ENCODE assay signal across 19 cellular contexts in the genomic region with DNA sequence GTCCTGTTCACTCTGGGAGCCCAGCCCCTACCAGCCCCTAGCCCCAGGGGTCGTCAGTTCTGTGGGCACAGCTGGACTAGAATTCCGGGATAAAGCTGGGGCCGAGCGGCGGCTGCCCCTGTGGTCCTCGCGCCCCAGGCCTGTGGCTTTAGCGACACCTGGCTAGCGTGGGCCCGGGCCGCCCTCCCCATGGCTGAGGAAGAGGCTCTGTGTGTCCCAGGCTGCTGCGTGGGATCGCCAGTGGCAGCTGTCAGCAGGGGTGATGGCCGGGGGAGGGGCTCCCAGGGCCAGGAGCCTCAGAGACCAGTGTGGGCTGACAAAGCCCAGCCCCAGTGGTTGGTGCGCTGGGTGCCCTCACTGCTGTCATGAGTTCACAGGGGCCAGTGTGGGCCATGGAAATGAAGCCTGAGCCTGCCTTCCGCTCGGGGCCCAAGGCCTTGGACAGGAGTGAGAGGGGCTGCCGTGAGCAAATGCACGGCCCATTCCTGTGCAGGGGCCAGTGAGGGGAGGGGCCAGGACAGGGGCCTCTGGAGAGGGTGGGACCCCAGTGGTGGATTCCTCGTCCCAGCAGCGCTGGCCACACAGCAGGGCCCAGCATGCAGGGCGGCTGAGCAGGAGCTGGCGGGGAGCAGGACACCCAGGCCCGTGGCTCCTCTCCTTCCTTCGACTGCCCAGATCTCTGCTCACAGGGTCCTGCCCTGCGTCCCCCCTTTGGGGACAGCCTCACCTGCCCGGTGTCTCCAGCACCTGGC. TPM values are rescaled to one million over a fixed set of nuclear protein-coding genes. Genes with fewer than 3 reads are reported as not detected.
DNase-seq lines count a peak whose midpoint lies in the region; ATAC-seq and TF ChIP-seq lines count a peak whose summit lies in the region.
"Had no signal": no experiment of that assay in that cellular context is flagged by ENCODE, and none has a peak within 500 bp of the region (broad histone marks: within the 10 kb centered on the region; RNA-seq: fewer than 3 reads in every experiment).

No MANE protein-coding gene starts in this region.

- peak; percentile 7 for ATAC-seq in GM23338
- ATAC-seq in central memory CD8-positive, alpha-beta T cell (replicated peaks; ENCODE audit: extremely low read depth, poor library complexity, severe bottlenecking), result no peak
- ATAC-seq in GM18873 (IDR thresholded peaks at IDR 0.05; ENCODE audit: low FRiP score, unreplicated experiment), result no peak
- ATAC-seq: activated CD8-positive, alpha-beta memory T cell treated with anti-CD3 and anti-CD28 coated beads, Interleukin-2, amount 10 ng/mL, durations not matched to agents 7 days and 5 days; activated naive CD8-positive, alpha-beta T cell treated with anti-CD3 and anti-CD28 coated beads, Interleukin-2, amount 50 U/mL, for 24 hours; lower lobe of right lung; sciatic nerve; stimulated activated naive B cell treated with anti-CD40 and anti-IgM and Interleukin-4, amounts not matched to agents 10 μg/mL and 1 μg/mL and 100 μg/mL, for 72 hours had no signal

- TF ChIP-seq CTCF in GM23338 (conservative IDR thresholded peaks at IDR 0.05; ENCODE audit: low read depth in 2 of 2) (no peak), neural progenitor cell (IDR thresholded peaks at IDR 0.05) (no peak), HFFc6 (IDR thresholded peaks at IDR 0.05) (no peak)

- DNase-seq in GM23338 (ENCODE audit: low spot score), result no peak
- DNase-seq in central memory CD8-positive, alpha-beta T cell (ENCODE audit: low spot score in 2 of 2), result no peak
- peak; percentile 36 for DNase-seq in neural progenitor cell (ENCODE audit: low spot score)
- DNase-seq in HFFc6, result no peak
- DNase-seq in SW 1271 (lab: John Stamatoyannopoulos, UW), result no peak
- DNase-seq: activated CD4-positive, alpha-beta T cell treated with anti-CD3 and anti-CD28 coated beads, Interleukin-2, amount 10 ng/mL, durations not matched to agents 24 days and 14 days; activated CD8-positive, alpha-beta memory T cell treated with anti-CD3 and anti-CD28 coated beads, Interleukin-2, amount 10 ng/mL, durations not matched to agents 7 days and 5 days; activated effector memory CD4-positive, alpha-beta T cell treated with Interleukin-2 at 50 U/mL for 16 hours; activated naive CD8-positive, alpha-beta T cell treated with anti-CD3 and anti-CD28 coated beads, Interleukin-2, amount 50 U/mL, for 24 hours; dermis blood vessel endothelial cell; lower lobe of right lung; NCI-H1105 treated with DMSO at 0.1 percent for 48 hours; NCI-H2081 treated with DMSO at 0.1 percent for 48 hours; NCI-H510A treated with DMSO at 0.1 percent for 48 hours; stimulated activated naive B cell treated with anti-CD40 and anti-IgM and Interleukin-4, amounts not matched to agents 10 μg/mL and 1 μg/mL and 100 μg/mL, for 72 hours; tibial artery had no signal

- H3K27me3 Mint-ChIP-seq in GM23338 (ENCODE audit: insufficient read depth, low read depth, poor library complexity), result peaks cover 16% of the 10 kb centered on the region
- H3K27me3 Mint-ChIP-seq in central memory CD8-positive, alpha-beta T cell, result no peaks in the 10 kb centered on the region
- no peaks in the 10 kb centered on the region for H3K27me3 Mint-ChIP-seq in neural progenitor cell (ENCODE audit: insufficient read depth, low read depth)
- no peaks in the 10 kb centered on the region for H3K27me3 Mint-ChIP-seq in HFFc6 (ENCODE audit: insufficient read depth)
- H3K27me3 Mint-ChIP-seq: activated CD4-positive, alpha-beta T cell treated with anti-CD3 and anti-CD28 coated beads, Interleukin-2, amount 10 ng/mL, durations not matched to agents 24 days and 14 days; activated CD8-positive, alpha-beta memory T cell treated with anti-CD3 and anti-CD28 coated beads, Interleukin-2, amount 10 ng/mL, durations not matched to agents 7 days and 5 days; activated naive CD8-positive, alpha-beta T cell treated with anti-CD3 and anti-CD28 coated beads, Interleukin-2, amount 50 U/mL, for 24 hours; stimulated activated naive B cell treated with anti-CD40 and anti-IgM and Interleukin-4, amounts not matched to agents 10 μg/mL and 1 μg/mL and 100 μg/mL, for 72 hours had no signal

- no peaks in the 10 kb centered on the region; the same call in 2 of the 3 replicates for H3K36me3 Mint-ChIP-seq in GM23338 (ENCODE audit: low read depth)
- H3K36me3 Mint-ChIP-seq in central memory CD8-positive, alpha-beta T cell (ENCODE audit: insufficient read depth), result peaks cover 20% of the 10 kb centered on the region
- H3K36me3 Mint-ChIP-seq in neural progenitor cell, result no peaks in the 10 kb centered on the region
- H3K36me3 Mint-ChIP-seq in HFFc6 (ENCODE audit: low read depth), result no peaks in the 10 kb centered on the region
- H3K36me3 Mint-ChIP-seq: activated CD8-positive, alpha-beta memory T cell treated with anti-CD3 and anti-CD28 coated beads, Interleukin-2, amount 10 ng/mL, durations not matched to agents 7 days and 5 days; stimulated activated naive B cell treated with anti-CD40 and anti-IgM and Interleukin-4, amounts not matched to agents 10 μg/mL and 1 μg/mL and 100 μg/mL, for 72 hours had no signal

- no peaks in the 10 kb centered on the region for H3K9me3 Mint-ChIP-seq in GM23338
- no peaks in the 10 kb centered on the region for H3K9me3 Mint-ChIP-seq in central memory CD8-positive, alpha-beta T cell
- H3K9me3 Mint-ChIP-seq in neural progenitor cell, result no peaks in the 10 kb centered on the region
- H3K9me3 Mint-ChIP-seq in HFFc6, result no peaks in the 10 kb centered on the region
- H3K9me3 Mint-ChIP-seq: activated CD4-positive, alpha-beta T cell treated with anti-CD3 and anti-CD28 coated beads, Interleukin-2, amount 10 ng/mL, durations not matched to agents 24 days and 14 days; activated naive CD8-positive, alpha-beta T cell treated with anti-CD3 and anti-CD28 coated beads, Interleukin-2, amount 50 U/mL, for 24 hours; stimulated activated naive B cell treated with anti-CD40 and anti-IgM and Interleukin-4, amounts not matched to agents 10 μg/mL and 1 μg/mL and 100 μg/mL, for 72 hours had no signal

- peak overlapping the region in 10 of 11 experiments; percentile 6 to 58 (median 46); a peak in 18 of 22 replicates for H3K27ac ChIP-seq in BLaER1 treated with 17β-estradiol and CSF1 and Interleukin-3, amounts not matched to agents 10 nM and 100 nM
- H3K27ac ChIP-seq in GM23338 (ENCODE audit: low read depth) (no peak overlapping the region), neural progenitor cell (no peak overlapping the region)
- H3K27ac ChIP-seq: lower lobe of right lung, tibial artery had no signal

- H3K4me2 ChIP-seq in BLaER1 treated with 17β-estradiol and CSF1 and Interleukin-3, amounts not matched to agents 10 nM and 100 nM, result peak overlapping the region; percentile 84 to 100 (median 99)
- H3K4me2 ChIP-seq in GM23338, result peak overlapping the region; percentile 26; the same call in 1 of the 2 replicates
- H3K4me2 ChIP-seq in neural progenitor cell, result peak overlapping the region; percentile 35

- H3K79me2 ChIP-seq in GM23338 (replicated peaks; ENCODE audit: insufficient read depth) (peaks cover 82% of the 10 kb centered on the region), neural progenitor cell (ENCODE audit: low read depth) (peaks cover 54% of the 10 kb centered on the region)

- H4K20me1 ChIP-seq in BLaER1 treated with 17β-estradiol and CSF1 and Interleukin-3, amounts not matched to agents 10 nM and 100 nM, result peaks cover 98 to 100% (median 99%) of the 10 kb centered on the region in 11 experiments
- peaks cover 37% of the 10 kb centered on the region for H4K20me1 ChIP-seq in GM23338 (replicated peaks; ENCODE audit: insufficient read depth)
- H4K20me1 ChIP-seq in neural progenitor cell (ENCODE audit: low read depth), result peaks cover 99% of the 10 kb centered on the region

- peak overlapping the region in 1 of 10 experiments; percentile 18; a peak in 3 of 20 replicates for H3K4me3 ChIP-seq in BLaER1 treated with 17β-estradiol and CSF1 and Interleukin-3, amounts not matched to agents 10 nM and 100 nM
- H3K4me3 ChIP-seq in GM23338, result no peak overlapping the region
- no peak overlapping the region for H3K4me3 ChIP-seq in neural progenitor cell
- H3K4me3 ChIP-seq: lower lobe of right lung, tibial artery had no signal

- H3K9me2 ChIP-seq in GM23338 (ENCODE audit: insufficient read depth), result no peaks in the 10 kb centered on the region

- peaks cover 98 to 100% (median 99%) of the 10 kb centered on the region in 10 experiments for H3K4me1 ChIP-seq in BLaER1 treated with 17β-estradiol and CSF1 and Interleukin-3, amounts not matched to agents 10 nM and 100 nM
- peaks cover 12% of the 10 kb centered on the region for H3K4me1 ChIP-seq in GM23338 (ENCODE audit: insufficient read depth)
- H3K4me1 ChIP-seq in neural progenitor cell, result peaks cover 21% of the 10 kb centered on the region

- H3K4me3 Mint-ChIP-seq in GM23338 (no peak overlapping the region; the same call in 2 of the 3 replicates), neural progenitor cell (no peak overlapping the region), HFFc6 (no peak overlapping the region)
- no peak overlapping the region for H3K4me3 Mint-ChIP-seq in central memory CD8-positive, alpha-beta T cell
- H3K4me3 Mint-ChIP-seq: activated CD4-positive, alpha-beta T cell treated with anti-CD3 and anti-CD28 coated beads, Interleukin-2, amount 10 ng/mL, durations not matched to agents 24 days and 14 days; activated CD8-positive, alpha-beta memory T cell treated with anti-CD3 and anti-CD28 coated beads, Interleukin-2, amount 10 ng/mL, durations not matched to agents 7 days and 5 days; activated naive CD8-positive, alpha-beta T cell treated with anti-CD3 and anti-CD28 coated beads, Interleukin-2, amount 50 U/mL, for 24 hours had no signal

- no peaks in the 10 kb centered on the region for H3K36me3 ChIP-seq in BLaER1 treated with 17β-estradiol and CSF1 and Interleukin-3, amounts not matched to agents 10 nM and 100 nM
- no peaks in the 10 kb centered on the region for H3K36me3 ChIP-seq in GM23338 (ENCODE audit: insufficient read depth)
- H3K36me3 ChIP-seq in neural progenitor cell, result no peaks in the 10 kb centered on the region
- H3K36me3 ChIP-seq: lower lobe of right lung, tibial artery had no signal

- H3F3A ChIP-seq in GM23338 (replicated peaks; ENCODE audit: low read depth), result no peaks in the 10 kb centered on the region
- no peaks in the 10 kb centered on the region for H3F3A ChIP-seq in neural progenitor cell (ENCODE audit: low read depth)

- no peaks in the 10 kb centered on the region for H3K27me3 ChIP-seq in BLaER1 treated with 17β-estradiol and CSF1 and Interleukin-3, amounts not matched to agents 10 nM and 100 nM
- no peaks in the 10 kb centered on the region for H3K27me3 ChIP-seq in GM23338 (ENCODE audit: insufficient read depth)
- no peaks in the 10 kb centered on the region for H3K27me3 ChIP-seq in neural progenitor cell
- H3K27me3 ChIP-seq: tibial artery had no signal

- H2AFZ ChIP-seq in GM23338, result no peak overlapping the region
- no peak overlapping the region for H2AFZ ChIP-seq in neural progenitor cell (replicated peaks)

- no peak overlapping the region for H3K27ac Mint-ChIP-seq in GM23338
- H3K27ac Mint-ChIP-seq in central memory CD8-positive, alpha-beta T cell (ENCODE audit: low read depth), result peak overlapping the region; percentile 83
- H3K27ac Mint-ChIP-seq in neural progenitor cell, result no peak overlapping the region
- no peak overlapping the region for H3K27ac Mint-ChIP-seq in HFFc6
- H3K27ac Mint-ChIP-seq: activated CD4-positive, alpha-beta T cell treated with anti-CD3 and anti-CD28 coated beads, Interleukin-2, amount 10 ng/mL, durations not matched to agents 24 days and 14 days; activated CD8-positive, alpha-beta memory T cell treated with anti-CD3 and anti-CD28 coated beads, Interleukin-2, amount 10 ng/mL, durations not matched to agents 7 days and 5 days; activated naive CD8-positive, alpha-beta T cell treated with anti-CD3 and anti-CD28 coated beads, Interleukin-2, amount 50 U/mL, for 24 hours had no signal

- H3K4me1 Mint-ChIP-seq in GM23338 (peaks cover 19% of the 10 kb centered on the region), neural progenitor cell (peaks cover 30% of the 10 kb centered on the region), HFFc6 (ENCODE audit: low read depth) (peaks cover 11% of the 10 kb centered on the region)
- peaks cover 63% of the 10 kb centered on the region for H3K4me1 Mint-ChIP-seq in central memory CD8-positive, alpha-beta T cell

- peak overlapping the region; percentile 21 to 72 (median 57); a peak in 21 of 22 replicates for H3K9ac ChIP-seq in BLaER1 treated with 17β-estradiol and CSF1 and Interleukin-3, amounts not matched to agents 10 nM and 100 nM
- H3K9ac ChIP-seq in neural progenitor cell, result no peak overlapping the region

- no peaks in the 10 kb centered on the region for H3K9me3 ChIP-seq in BLaER1 treated with 17β-estradiol and CSF1 and Interleukin-3, amounts not matched to agents 10 nM and 100 nM (replicated peaks in 1 of 11)
- no peaks in the 10 kb centered on the region for H3K9me3 ChIP-seq in neural progenitor cell (ENCODE audit: low read depth)
- H3K9me3 ChIP-seq: lower lobe of right lung, tibial artery had no signal

RNA-seq across cellular contexts. Expression of gene FBRSL1, which starts 11.4 kb away (rescaled TPM):
- 65.9 and 89.8 TPM in 2 replicates for total RNA-seq in GM23338 (2014; rRNA removed; shearing (Covaris generic))
- 29.5 and 37.8 TPM in 2 replicates for polyA plus RNA-seq in GM23338 (2016; fragmentation: Nextera tagmentation; extraction: Ambion mirVana)
- 7.4 and 30.6 TPM in 2 replicates for total RNA-seq in neural progenitor cell (ENCODE audit: low replicate concordance)
- total RNA-seq in HFFc6 (2021; fragmentation: NEBNext Ultra II Directional; extraction: Animal tissue kit (Norgen Biotek cat#: 25700)), result 10 to 100 TPM; 25.1 to 34.0 (median 30.1) TPM

Comparison
In these comparisons a context has a peak if more than half of its experiments do, and no peak if none do; other contexts are left out.
1. H3K27ac ChIP-seq: peak in BLaER1 treated with 17β-estradiol and CSF1 and Interleukin-3, amounts not matched to agents 10 nM and 100 nM (10 of 11); none in GM23338 (single experiment) and neural progenitor cell (single experiment).
2. H3K4me2 ChIP-seq: peak in every context shown above with its lines; median percentile 99 in BLaER1 treated with 17β-estradiol and CSF1 and Interleukin-3, amounts not matched to agents 10 nM and 100 nM; 35 in neural progenitor cell; 26 in GM23338.